ENCODE assay signal across 14 cellular contexts in the genomic region with DNA sequence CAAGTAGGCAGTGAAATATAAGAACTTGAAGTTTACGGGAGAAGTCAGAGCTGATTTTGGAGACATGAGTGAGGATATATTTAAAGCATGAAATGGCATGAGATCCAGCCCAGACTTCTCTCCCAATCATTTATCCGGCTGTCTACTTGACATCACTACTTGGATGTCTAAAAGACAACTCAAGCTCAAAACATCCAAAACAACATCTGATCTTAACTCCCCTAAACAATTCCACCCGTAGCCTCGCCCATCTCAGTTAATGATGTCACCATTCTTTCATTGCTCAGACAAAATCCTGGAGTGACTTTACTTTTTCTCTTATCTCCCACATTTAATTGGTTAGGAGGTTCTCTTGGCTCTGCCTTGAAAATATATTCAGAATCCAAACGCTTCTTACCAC. TPM values are rescaled to one million over a fixed set of nuclear protein-coding genes. Genes with fewer than 3 reads are reported as not detected.
DNase-seq lines count a peak whose midpoint lies in the region; ATAC-seq and TF ChIP-seq lines count a peak whose summit lies in the region.
"Had no signal": no experiment of that assay in that cellular context is flagged by ENCODE, and none has a peak within 500 bp of the region (broad histone marks: within the 10 kb centered on the region; RNA-seq: fewer than 3 reads in every experiment).

No MANE protein-coding gene starts in this region.

- H3K36me3 ChIP-seq in IMR-90 (ENCODE audit: control insufficient read depth, insufficient read depth, low read length): no peaks in the 10 kb centered on the region
- no peaks in the 10 kb centered on the region for H3K36me3 ChIP-seq in naive thymus-derived CD4-positive, alpha-beta T cell (ENCODE audit: control insufficient read depth in 2 of 3, insufficient read depth in 3 of 3, low read length in 3 of 3)
- H3K36me3 ChIP-seq: cardiac muscle cell had no signal

- DNase-seq in AG04449 (ENCODE audit: low read depth, low spot score) (peak; percentile 78), IMR-90 (peak; percentile 87), dedifferentiated amniotic fluid mesenchymal stem cell (ENCODE audit: extremely low spot score) (peak; percentile 96), myocyte (ENCODE audit: low read depth) (peak; percentile 88), T-helper 1 cell (no peak), left cardiac atrium (no peak), substantia nigra (lab: John Stamatoyannopoulos, UW) (no peak)
- no peak for DNase-seq in naive thymus-derived CD4-positive, alpha-beta T cell
- DNase-seq: hippocampal formation, left ventricle myocardium superior, NCI-H1092, SK-N-SH had no signal

- intact Hi-C loops in IMR-90 (cut with micrococcal nuclease) (loop anchor here (5.0 kb wide), 1 partner anchor 44 kb away; the partner anchor contains the start of gene SWAP70), left cardiac atrium (cut with DNase I) (loop anchor here (10.0 kb wide), 2 partner anchors 137 to 687 kb away; partner anchors contain the start of gene ADM (in 1 of the 2))
- intact Hi-C loops in naive thymus-derived CD4-positive, alpha-beta T cell (cut with micrococcal nuclease): no loop called here

- H3K9me3 ChIP-seq in IMR-90 (ENCODE audit: control insufficient read depth, insufficient read depth, low read length): no peaks in the 10 kb centered on the region
- H3K9me3 ChIP-seq in naive thymus-derived CD4-positive, alpha-beta T cell (ENCODE audit: control insufficient read depth in 2 of 3, low read length in 3 of 3): no peaks in the 10 kb centered on the region
- H3K9me3 ChIP-seq: A549, SK-N-SH had no signal

- TF ChIP-seq RAD21 in IMR-90 (IDR thresholded peaks at IDR 0.05; ENCODE audit: low read length): no peak

- 0 out of 2 replicates have a peak overlapping the region, but pooled peaks have one; percentile 10 for H3K9ac ChIP-seq in IMR-90 (ENCODE audit: low read depth, low read length)
- H3K9ac ChIP-seq: SK-N-SH had no signal

- peak overlapping the region; percentile 85 for H3K14ac ChIP-seq in IMR-90 (replicated peaks; ENCODE audit: low read depth, low read length)

- BruUV-seq in IMR-90 (replicated peaks; lab: Mats Ljungman, UMichigan): no TSS peak

- dilution Hi-C loops in IMR-90 (cut with HindIII; ENCODE audit: low sequenced_read_pairs, unreplicated experiment): no loop called here

- peak overlapping the region; percentile 90 for H4K91ac ChIP-seq in IMR-90 (ENCODE audit: insufficient read depth, low read depth, low read length)

- H4K20me1 ChIP-seq in IMR-90 (ENCODE audit: insufficient read depth, low read length): no peaks in the 10 kb centered on the region

- H4K8ac ChIP-seq in IMR-90 (ENCODE audit: low read depth in 2 of 2, low read length in 2 of 2): peak overlapping the region in 1 of 2 experiments; percentile 79; a peak in 2 of 4 replicates

- H2BK20ac ChIP-seq in IMR-90 (ENCODE audit: low read depth, low read length): peak overlapping the region; percentile 86

- CTCF ChIA-PET in AG04449 (lab: Yijun Ruan, JAX): interaction anchor here (0.9 to 1.1 kb wide), 3 partner anchors 130 to 140 kb away, joined by 3 to 4 read pairs (median 4); no protein-coding TSS in a partner anchor
- CTCF ChIA-PET in IMR-90 (lab: Yijun Ruan, JAX): no interaction called here
- CTCF ChIA-PET in naive thymus-derived CD4-positive, alpha-beta T cell (lab: Charles Lee): no interaction called here

- 0 out of 2 replicates have a peak overlapping the region, but pooled peaks have one; percentile 33 for H3K23ac ChIP-seq in IMR-90 (ENCODE audit: low read depth, low read length)

- no peak overlapping the region for H3K4me2 ChIP-seq in IMR-90 (ENCODE audit: low read depth, low read length)
- H3K4me2 ChIP-seq: A549, SK-N-SH had no signal

- POLR2A ChIA-PET in AG04449 (lab: Yijun Ruan, JAX) (interaction anchor here (0.5 to 0.6 kb wide), 2 partner anchors 38 to 71 kb away, joined by 3 read pairs; no protein-coding TSS in a partner anchor), IMR-90 (lab: Charles Lee; ENCODE audit: unreplicated experiment) (interaction anchor here (0.7 kb wide), 1 partner anchor 14 kb away, joined by 4 read pairs; no protein-coding TSS in a partner anchor)
- POLR2A ChIA-PET in naive thymus-derived CD4-positive, alpha-beta T cell (lab: Charles Lee): no interaction called here

- peaks cover 17% of the 10 kb centered on the region for H3K4me1 ChIP-seq in IMR-90 (ENCODE audit: control insufficient read depth, insufficient read depth, low read length)
- H3K4me1 ChIP-seq in naive thymus-derived CD4-positive, alpha-beta T cell (ENCODE audit: control insufficient read depth in 2 of 2, insufficient read depth in 2 of 2, low read length in 2 of 2): peaks cover 0 to 11% of the 10 kb centered on the region in 2 donors

- TF ChIP-seq POLR2A in IMR-90 (IDR thresholded peaks at IDR 0.05; ENCODE audit: low read depth, low read length): no peak

- peak overlapping the region; percentile 97 for H2BK120ac ChIP-seq in IMR-90 (ENCODE audit: low read depth, low read length)

- peaks cover 0 to 23% of the 10 kb centered on the region in 2 experiments for H3K79me1 ChIP-seq in IMR-90 (ENCODE audit: low read depth in 1 of 2, low read length in 2 of 2)

- H3K27ac ChIP-seq in IMR-90 (ENCODE audit: insufficient read depth, low read length): peak overlapping the region; percentile 66; the same call in 1 of the 2 replicates
- no peak overlapping the region for H3K27ac ChIP-seq in substantia nigra (ENCODE audit: low read depth, low read length, poor library complexity, severe bottlenecking)
- H3K27ac ChIP-seq in naive thymus-derived CD4-positive, alpha-beta T cell (ENCODE audit: low read depth, low read length): no peak overlapping the region
- H3K27ac ChIP-seq: A549, cardiac muscle cell had no signal

- peak overlapping the region; percentile 87 for H3K4ac ChIP-seq in IMR-90 (ENCODE audit: low read depth, low read length)

- H3K27ac Mint-ChIP-seq in naive thymus-derived CD4-positive, alpha-beta T cell: no peak overlapping the region

- H3K18ac ChIP-seq in IMR-90 (ENCODE audit: low read depth, low read length): peak overlapping the region; percentile 42; the same call in 1 of the 2 replicates

- no peak overlapping the region for H3K4me3 Mint-ChIP-seq in naive thymus-derived CD4-positive, alpha-beta T cell

- no peak overlapping the region for H2AK9ac ChIP-seq in IMR-90 (replicated peaks; ENCODE audit: low read depth, low read length, poor library complexity)

- H3K9me1 ChIP-seq in IMR-90 (ENCODE audit: insufficient read depth, low read length): peaks cover 25% of the 10 kb centered on the region

- no CpG with 5 or more reads among the region's 5 CpGs for WGBS in IMR-90 (ENCODE audit: extremely low coverage in 2 of 2, insufficient read length in 1 of 2), 2 experiments

- H4K5ac ChIP-seq in IMR-90 (ENCODE audit: low read depth, low read length): peak overlapping the region; percentile 19; the same call in 1 of the 2 replicates

- H3K36me3 Mint-ChIP-seq in naive thymus-derived CD4-positive, alpha-beta T cell: no peaks in the 10 kb centered on the region

- H2AFZ ChIP-seq in IMR-90 (replicated peaks; ENCODE audit: low read length, poor library complexity): no peak overlapping the region

- peak overlapping the region; percentile 83; the same call in 2 of the 3 replicates for H2BK15ac ChIP-seq in IMR-90 (ENCODE audit: low read depth, low read length)

- peak overlapping the region; percentile 74 for H2BK5ac ChIP-seq in IMR-90 (ENCODE audit: low read depth, low read length, poor library complexity, severe bottlenecking)

- no peaks in the 10 kb centered on the region for H3K27me3 Mint-ChIP-seq in naive thymus-derived CD4-positive, alpha-beta T cell

- no peak overlapping the region; the same call in 1 of the 2 replicates for H3K56ac ChIP-seq in IMR-90 (ENCODE audit: extremely low read depth, insufficient read depth, low read length)

- H3K4me1 Mint-ChIP-seq in naive thymus-derived CD4-positive, alpha-beta T cell: peaks cover 9 to 23% (median 16%) of the 10 kb centered on the region in 7 donors

- peak overlapping the region; percentile 81; the same call in 1 of the 2 replicates for H2AK5ac ChIP-seq in IMR-90 (ENCODE audit: low read depth, low read length)

- ATAC-seq in IMR-90 (ENCODE audit: low read depth) (0 out of 2 replicates have a peak, but pooled peaks have one; percentile 1), left cardiac atrium (no peak)
- ATAC-seq in naive thymus-derived CD4-positive, alpha-beta T cell: no peak
- ATAC-seq: A549, left ventricle myocardium superior had no signal

- TF ChIP-seq CTCF in AG04449 (IDR thresholded peaks at IDR 0.05; ENCODE audit: insufficient read depth, low read length, missing control alignments): no peak
- no peak for TF ChIP-seq CTCF in IMR-90 (conservative IDR thresholded peaks at IDR 0.05; ENCODE audit: low read depth, low read length)

- in situ Hi-C loops in IMR-90 (cut with MboI; ENCODE audit: low sequenced_read_pairs): loop anchor here (5.0 to 25.0 kb wide), 3 partner anchors 44 to 694 kb away; partner anchors contain the start of genes ADM and SWAP70

- H3K4me3 ChIP-seq in AG04449 (ENCODE audit: low read depth, low read length) (no peak overlapping the region), IMR-90 (ENCODE audit: insufficient read depth, low read depth, low read length) (no peak overlapping the region)
- H3K4me3 ChIP-seq in naive thymus-derived CD4-positive, alpha-beta T cell (ENCODE audit: low read length): no peak overlapping the region
- H3K4me3 ChIP-seq: A549, cardiac muscle cell had no signal

- no peaks in the 10 kb centered on the region for H3K9me3 Mint-ChIP-seq in naive thymus-derived CD4-positive, alpha-beta T cell

- no peaks in the 10 kb centered on the region for H3K27me3 ChIP-seq in IMR-90 (ENCODE audit: control insufficient read depth, insufficient read depth, low read length)
- no peaks in the 10 kb centered on the region for H3K27me3 ChIP-seq in naive thymus-derived CD4-positive, alpha-beta T cell (ENCODE audit: control insufficient read depth in 2 of 2, insufficient read depth in 2 of 2, low read length in 2 of 2)
- H3K27me3 ChIP-seq: cardiac muscle cell had no signal

RNA-seq across cellular contexts. Expression of gene WEE1, which starts 44.5 kb away (rescaled TPM):
- 29.2 and 45.5 TPM in 2 replicates for total RNA-seq in IMR-90 (2012; rRNA removed)
- polyA plus RNA-seq in IMR-90 (2012; rRNA removed): 20.2 and 26.5 TPM in 2 replicates
- polyA plus RNA-seq in IMR-90 (2012; cell fraction: cytosol; rRNA removed): 3.7 and 5.6 TPM in 2 replicates
- polyA plus RNA-seq in IMR-90 (2012; cell fraction: nucleus; rRNA removed; ENCODE audit: low replicate concordance): 10.9 and 83.2 TPM in 2 replicates
- total RNA-seq in myocyte: 36.1 and 37.7 TPM in 2 replicates
- 19.9 TPM for polyA plus RNA-seq in myocyte (2012)
- 10 to 100 TPM; 25.3 to 53.7 TPM for total RNA-seq in left cardiac atrium
- total RNA-seq in naive thymus-derived CD4-positive, alpha-beta T cell: 10 to 100 TPM in 1 of 5 experiments, 1 to 10 TPM in 3, under 1 TPM in 1; 0.43 to 47.6 (median 1.9) TPM
- polyA plus RNA-seq in naive thymus-derived CD4-positive, alpha-beta T cell: under 1 TPM; 0.43 to 0.44 TPM

RNA-seq across cellular contexts. Expression of gene SWAP70, which starts 45.9 kb away (rescaled TPM):
- 19.9 and 28.9 TPM in 2 replicates for total RNA-seq in IMR-90 (2012; rRNA removed)
- 12.6 and 15.5 TPM in 2 replicates for polyA plus RNA-seq in IMR-90 (2012; rRNA removed)
- polyA plus RNA-seq in IMR-90 (2012; cell fraction: cytosol; rRNA removed): 4.8 and 7.0 TPM in 2 replicates
- 2.0 and 11.4 TPM in 2 replicates for polyA plus RNA-seq in IMR-90 (2012; cell fraction: nucleus; rRNA removed; ENCODE audit: low replicate concordance)
- 14.7 and 23.5 TPM in 2 replicates for total RNA-seq in myocyte
- polyA plus RNA-seq in myocyte (2012): 20.6 TPM
- 10 to 100 TPM; 27.4 to 37.7 TPM for total RNA-seq in left cardiac atrium
- 10 to 100 TPM in 1 of 5 experiments, 1 to 10 TPM in 4; 4.2 to 15.6 (median 7.0) TPM for total RNA-seq in naive thymus-derived CD4-positive, alpha-beta T cell
- polyA plus RNA-seq in naive thymus-derived CD4-positive, alpha-beta T cell: 1 to 10 TPM; 2.3 to 3.4 TPM

Comparison
In these comparisons a context has a peak if more than half of its experiments do, and no peak if none do; other contexts are left out.
1. DNase-seq: peak in AG04449 (single experiment), IMR-90 (single experiment), dedifferentiated amniotic fluid mesenchymal stem cell (single experiment) and myocyte (single experiment); none in T-helper 1 cell (0 of 5), left cardiac atrium (single experiment), substantia nigra (0 of 49) and naive thymus-derived CD4-positive, alpha-beta T cell (0 of 9).
2. intact Hi-C loops: an anchor here in IMR-90 (5.0 kb wide) and left cardiac atrium (10.0 kb wide); none called in naive thymus-derived CD4-positive, alpha-beta T cell.